In genomic region chr7:55496906-55497305, GRCh38 we compare ENCODE assay signal across 21 cellular contexts.
DNase-seq lines count a peak whose midpoint lies in the region; ATAC-seq and TF ChIP-seq lines count a peak whose summit lies in the region.
"Had no signal": no experiment of that assay in that cellular context is flagged by ENCODE, and none has a peak within 500 bp of the region (broad histone marks: within the 10 kb centered on the region; RNA-seq: fewer than 3 reads in every experiment).

No MANE protein-coding gene starts in this region.

- no peaks in the 10 kb centered on the region for H3K27me3 Mint-ChIP-seq in activated naive CD8-positive, alpha-beta T cell
- H3K27me3 Mint-ChIP-seq in activated naive CD8-positive, alpha-beta T cell treated with anti-CD3 and anti-CD28 coated beads for 36 hours, result no peaks in the 10 kb centered on the region
- no peaks in the 10 kb centered on the region for H3K27me3 Mint-ChIP-seq in CD4-positive, alpha-beta T cell
- H3K27me3 Mint-ChIP-seq in immature natural killer cell (ENCODE audit: low read depth in 3 of 3), result peaks cover 0 to 3% (median 0%) of the 10 kb centered on the region in 3 donors
- no peaks in the 10 kb centered on the region for H3K27me3 Mint-ChIP-seq in stimulated activated memory B cell treated with anti-CD40 and anti-IgM and Interleukin-4, amounts not matched to agents 10 μg/mL and 1 μg/mL and 100 μg/mL, for 72 hours
- H3K27me3 Mint-ChIP-seq: CD8-positive, alpha-beta memory T cell; IgD-negative memory B cell had no signal

- ATAC-seq in CD4-positive, alpha-beta T cell (ENCODE audit: poor library complexity), result no peak
- ATAC-seq in stimulated activated memory B cell treated with anti-CD40 and anti-IgM and Interleukin-4, amounts not matched to agents 10 μg/mL and 1 μg/mL and 100 μg/mL, for 72 hours, result no peak
- no peak for ATAC-seq in HG03045 (IDR thresholded peaks at IDR 0.05; ENCODE audit: unreplicated experiment)
- ATAC-seq: GM23338, HCT116, HepG2 had no signal

- peak overlapping the region; percentile 28 for H3K27ac Mint-ChIP-seq in activated naive CD8-positive, alpha-beta T cell
- no peak overlapping the region for H3K27ac Mint-ChIP-seq in activated naive CD8-positive, alpha-beta T cell treated with anti-CD3 and anti-CD28 coated beads for 36 hours
- peak overlapping the region; percentile 20 for H3K27ac Mint-ChIP-seq in CD4-positive, alpha-beta T cell
- H3K27ac Mint-ChIP-seq in immature natural killer cell, result peak overlapping the region in 5 of 6 donors; percentile 17 to 69 (median 35)
- H3K27ac Mint-ChIP-seq in stimulated activated memory B cell treated with anti-CD40 and anti-IgM and Interleukin-4, amounts not matched to agents 10 μg/mL and 1 μg/mL and 100 μg/mL, for 72 hours, result peak overlapping the region; percentile 79
- H3K27ac Mint-ChIP-seq: GM23338, HFFc6 had no signal

- CTCF ChIA-PET in CD4-positive, alpha-beta T cell (lab: Charles Lee), result no interaction called here

- intact Hi-C loops in CD4-positive, alpha-beta T cell (cut with DNase I, micrococcal nuclease), result loop anchor here in 1 of 2 experiments (5.0 kb wide), 1 partner anchor 60 kb away; no protein-coding TSS in a partner anchor

- TF ChIP-seq CTCF in CD4-positive, alpha-beta T cell (IDR thresholded peaks at IDR 0.05), result no peak

- H3K27ac ChIP-seq in CD4-positive, alpha-beta T cell (ENCODE audit: low read depth, low read length), result no peak overlapping the region
- H3K27ac ChIP-seq: BLaER1 had no signal

- H3K4me1 Mint-ChIP-seq in activated naive CD8-positive, alpha-beta T cell (ENCODE audit: low read depth), result peaks cover 36% of the 10 kb centered on the region
- H3K4me1 Mint-ChIP-seq in activated naive CD8-positive, alpha-beta T cell treated with anti-CD3 and anti-CD28 coated beads for 36 hours, result peaks cover 7% of the 10 kb centered on the region
- H3K4me1 Mint-ChIP-seq in CD4-positive, alpha-beta T cell (ENCODE audit: low read depth), result peaks cover 63% of the 10 kb centered on the region
- H3K4me1 Mint-ChIP-seq in immature natural killer cell, result peaks cover 70 to 86% of the 10 kb centered on the region in 2 donors
- peaks cover 65% of the 10 kb centered on the region for H3K4me1 Mint-ChIP-seq in stimulated activated memory B cell treated with anti-CD40 and anti-IgM and Interleukin-4, amounts not matched to agents 10 μg/mL and 1 μg/mL and 100 μg/mL, for 72 hours
- H3K4me1 Mint-ChIP-seq: CD14-positive monocyte had no signal

- no peak for DNase-seq in activated naive CD8-positive, alpha-beta T cell treated with anti-CD3 and anti-CD28 coated beads for 36 hours
- no peak for DNase-seq in CD4-positive, alpha-beta T cell
- DNase-seq in immature natural killer cell, result no peak
- no peak for DNase-seq in DMS79 (lab: John Stamatoyannopoulos, UW)
- DNase-seq in activated CD4-positive, alpha-beta T cell treated with anti-CD3 and anti-CD28 coated beads, Interleukin-2, amount 50 U/mL, for 1 hour, result no peak
- DNase-seq: 8988T; CD8-positive, alpha-beta memory T cell; COR-L47; DMS 273 treated with DMSO at 0.1 percent for 48 hours; DMS53; GDM1; HFFc6 had no signal

- no peaks in the 10 kb centered on the region for H3K9me3 Mint-ChIP-seq in activated naive CD8-positive, alpha-beta T cell (ENCODE audit: low read depth)
- H3K9me3 Mint-ChIP-seq in activated naive CD8-positive, alpha-beta T cell treated with anti-CD3 and anti-CD28 coated beads for 36 hours, result no peaks in the 10 kb centered on the region
- no peaks in the 10 kb centered on the region for H3K9me3 Mint-ChIP-seq in CD4-positive, alpha-beta T cell
- H3K9me3 Mint-ChIP-seq in immature natural killer cell, result no peaks in the 10 kb centered on the region
- H3K9me3 Mint-ChIP-seq in stimulated activated memory B cell treated with anti-CD40 and anti-IgM and Interleukin-4, amounts not matched to agents 10 μg/mL and 1 μg/mL and 100 μg/mL, for 72 hours, result no peaks in the 10 kb centered on the region
- H3K9me3 Mint-ChIP-seq: CD14-positive monocyte; CD8-positive, alpha-beta memory T cell; GM23338; HFFc6; IgD-negative memory B cell had no signal

- H3K27me3 ChIP-seq in CD4-positive, alpha-beta T cell (ENCODE audit: control insufficient read depth, insufficient read depth, low read length), result no peaks in the 10 kb centered on the region
- H3K27me3 ChIP-seq: BLaER1 had no signal

- H3K9me3 ChIP-seq in CD4-positive, alpha-beta T cell (ENCODE audit: control insufficient read depth, low read length), result no peaks in the 10 kb centered on the region
- H3K9me3 ChIP-seq: BLaER1 had no signal

- H3K36me3 Mint-ChIP-seq in activated naive CD8-positive, alpha-beta T cell, result peaks cover 3% of the 10 kb centered on the region
- peaks cover 10% of the 10 kb centered on the region for H3K36me3 Mint-ChIP-seq in activated naive CD8-positive, alpha-beta T cell treated with anti-CD3 and anti-CD28 coated beads for 36 hours
- peaks cover 83% of the 10 kb centered on the region for H3K36me3 Mint-ChIP-seq in CD4-positive, alpha-beta T cell (ENCODE audit: low read depth)
- H3K36me3 Mint-ChIP-seq in immature natural killer cell, result peaks cover 0 to 24% (median under 1%) of the 10 kb centered on the region in 3 donors
- peaks cover 78% of the 10 kb centered on the region for H3K36me3 Mint-ChIP-seq in stimulated activated memory B cell treated with anti-CD40 and anti-IgM and Interleukin-4, amounts not matched to agents 10 μg/mL and 1 μg/mL and 100 μg/mL, for 72 hours
- H3K36me3 Mint-ChIP-seq: IgD-negative memory B cell had no signal

- POLR2A ChIA-PET in CD4-positive, alpha-beta T cell (lab: Charles Lee), result interaction anchor here (0.9 kb wide), 1 partner anchor 76 kb away, joined by 3 read pairs; no protein-coding TSS in a partner anchor

- H3K4me3 Mint-ChIP-seq in activated naive CD8-positive, alpha-beta T cell, result no peak overlapping the region
- H3K4me3 Mint-ChIP-seq in activated naive CD8-positive, alpha-beta T cell treated with anti-CD3 and anti-CD28 coated beads for 36 hours, result no peak overlapping the region
- H3K4me3 Mint-ChIP-seq in CD4-positive, alpha-beta T cell, result no peak overlapping the region
- peak overlapping the region in 2 of 5 donors; percentile 7 to 74 for H3K4me3 Mint-ChIP-seq in immature natural killer cell
- no peak overlapping the region for H3K4me3 Mint-ChIP-seq in stimulated activated memory B cell treated with anti-CD40 and anti-IgM and Interleukin-4, amounts not matched to agents 10 μg/mL and 1 μg/mL and 100 μg/mL, for 72 hours
- H3K4me3 Mint-ChIP-seq: CD14-positive monocyte, GM23338, HFFc6 had no signal
